ENCODE assay signal across 1 cellular context in genomic region chr18:49094979-49095632, GRCh38.
A peak's percentile ranks its signal among the peaks of the same experiment; 100 is the strongest.
TF ChIP-seq lines count a peak whose summit lies in the region.

No MANE protein-coding gene starts in this region.

TF ChIP-seq in HEK293, 187 proteins besides CTCF, POLR2A, EP300 and RAD21 (continued from another document):
- no peak for TF ChIP-seq ZBTB6 (tag by site-specific recombination; IDR thresholded peaks at IDR 0.05)
- TF ChIP-seq ZNF362 (tag by site-specific recombination; IDR thresholded peaks at IDR 0.05): 0 out of 2 replicates have a peak, but pooled peaks have one; percentile 37
- TF ChIP-seq ZNF518A (tag by site-specific recombination; conservative IDR thresholded peaks at IDR 0.05; ENCODE audit: low read depth): 0 out of 2 replicates have a peak, but pooled peaks have one; percentile 19
- no peak for TF ChIP-seq ZNF48 (tag by site-specific recombination; IDR thresholded peaks at IDR 0.05)
- peak; percentile 94 for TF ChIP-seq SP7 (tag by site-specific recombination; IDR thresholded peaks at IDR 0.05)
- TF ChIP-seq ZNF112 (tag by site-specific recombination; IDR thresholded peaks at IDR 0.05): 0 out of 2 replicates have a peak, but pooled peaks have one; percentile 26
- TF ChIP-seq ZNF138 (tag by site-specific recombination; IDR thresholded peaks at IDR 0.05; ENCODE audit: borderline replicate concordance): no peak
- peak; percentile 55; the same call in 1 of the 2 replicates for TF ChIP-seq ZNF629 (tag by site-specific recombination; IDR thresholded peaks at IDR 0.05)
- TF ChIP-seq ZNF398 (tag by site-specific recombination; IDR thresholded peaks at IDR 0.05): peak; percentile 45
- TF ChIP-seq BCL6B (tag by site-specific recombination; IDR thresholded peaks at IDR 0.05): peak; percentile 94
- peak; percentile 31; the same call in 1 of the 2 replicates for TF ChIP-seq ZNF335 (tag by site-specific recombination; conservative IDR thresholded peaks at IDR 0.05)
- TF ChIP-seq ZNF623 (tag by site-specific recombination; IDR thresholded peaks at IDR 0.05): no peak
- TF ChIP-seq SP3 (tag by site-specific recombination; IDR thresholded peaks at IDR 0.05): peak; percentile 33; the same call in 1 of the 2 replicates
- no peak for TF ChIP-seq OVOL3 (tag by site-specific recombination; IDR thresholded peaks at IDR 0.05)
- TF ChIP-seq ZNF433 (tag by site-specific recombination; IDR thresholded peaks at IDR 0.05; ENCODE audit: low read depth): no peak
- 0 out of 2 replicates have a peak, but pooled peaks have one; percentile 63 for TF ChIP-seq ZNF248 (tag by site-specific recombination; IDR thresholded peaks at IDR 0.05)
- no peak for TF ChIP-seq ZNF530 (tag by site-specific recombination; IDR thresholded peaks at IDR 0.05; ENCODE audit: low read depth)
- TF ChIP-seq ZNF843 (tag by site-specific recombination; IDR thresholded peaks at IDR 0.05): peak; percentile 77
- TF ChIP-seq OSR2 (tag by site-specific recombination; IDR thresholded peaks at IDR 0.05): no peak
- 0 out of 2 replicates have a peak, but pooled peaks have one; percentile 35 for TF ChIP-seq BCL11B (tag by site-specific recombination; IDR thresholded peaks at IDR 0.05; ENCODE audit: low read depth)
- TF ChIP-seq ZNF423 (tag by site-specific recombination; IDR thresholded peaks at IDR 0.05): no peak
- 0 out of 2 replicates have a peak, but pooled peaks have one; percentile 14 for TF ChIP-seq ZNF366 (tag by site-specific recombination; conservative IDR thresholded peaks at IDR 0.05)
- peak; percentile 15; the same call in 1 of the 2 replicates for TF ChIP-seq ZNF600 (tag by site-specific recombination; IDR thresholded peaks at IDR 0.05)
- no peak for TF ChIP-seq ATF2 (tag by site-specific recombination; IDR thresholded peaks at IDR 0.05; ENCODE audit: low read depth)
- TF ChIP-seq TRIM28 (IDR thresholded peaks at IDR 0.05; ENCODE audit: borderline replicate concordance, low read length): no peak
- peak; percentile 71 for TF ChIP-seq PRDM6 (tag by site-specific recombination; IDR thresholded peaks at IDR 0.05)
- TF ChIP-seq ZNF654 (tag by site-specific recombination; IDR thresholded peaks at IDR 0.05; ENCODE audit: low read depth): 0 out of 2 replicates have a peak, but pooled peaks have one; percentile 7
- peak; percentile 76 for TF ChIP-seq ZXDB (tag by site-specific recombination; IDR thresholded peaks at IDR 0.05)
